ENCODE assay signal across 17 cellular contexts in genomic region chr2:36338827-36339145, GRCh38. TPM values are rescaled to one million over a fixed set of nuclear protein-coding genes. Genes with fewer than 3 reads are reported as not detected.
DNase-seq lines count a peak whose midpoint lies in the region; ATAC-seq, FAIRE-seq and TF ChIP-seq lines count a peak whose summit lies in the region.
"Had no signal": no experiment of that assay in that cellular context is flagged by ENCODE, and none has a peak within 500 bp of the region (broad histone marks: within the 10 kb centered on the region; RNA-seq: fewer than 3 reads in every experiment).

No MANE protein-coding gene starts in this region.

- DNase-seq in ELR (ENCODE audit: low read depth) (peak; percentile 92), RCC 7860 (ENCODE audit: low spot score) (peak; percentile 91), epithelial cell of esophagus (ENCODE audit: low read depth) (peak; percentile 32), non-pigmented ciliary epithelial cell (ENCODE audit: low read depth) (peak; percentile 60), SIG-M5 (lab: John Stamatoyannopoulos, UW) (no peak), MV-4-11 (lab: John Stamatoyannopoulos, UW) (no peak)
- DNase-seq: activated naive CD8-positive, alpha-beta T cell treated with anti-CD3 and anti-CD28 coated beads, Interleukin-2, amount 10 ng/mL, durations not matched to agents 7 days and 5 days; activated T-cell treated with anti-CD3 and anti-CD28 coated beads for 4 hours; GDM1; naive B cell; NCI-H2227 treated with DMSO at 0.1 percent for 48 hours had no signal

- peak; percentile 97 for FAIRE-seq in RCC 7860 (lab: Jason Lieb, UNC)
- FAIRE-seq: GM18507, islet of Langerhans had no signal

- ATAC-seq in GM21717 (IDR thresholded peaks at IDR 0.05; ENCODE audit: unreplicated experiment) (no peak), esophagus mucosa (no peak)
- ATAC-seq: gastroesophageal sphincter, sciatic nerve had no signal

- no peak overlapping the region for H3K4me3 ChIP-seq in epithelial cell of esophagus (ENCODE audit: low read length)
- H3K4me3 ChIP-seq: gastroesophageal sphincter had no signal

- TF ChIP-seq CTCF in epithelial cell of esophagus (IDR thresholded peaks at IDR 0.05; ENCODE audit: insufficient read depth, low read depth, low read length, missing control alignments): no peak

RNA-seq across cellular contexts. Expression of gene CRIM1, which starts 16.8 kb away (rescaled TPM):
- total RNA-seq in esophagus mucosa: 15.2 TPM

Comparison
In these comparisons a context has a peak if more than half of its experiments do, and no peak if none do; other contexts are left out.
1. DNase-seq: peak in ELR (single experiment), RCC 7860 (single experiment), epithelial cell of esophagus (single experiment) and non-pigmented ciliary epithelial cell (single experiment); none in SIG-M5 (single experiment) and MV-4-11 (single experiment).